ENCODE assay signal across 11 cellular contexts in the genomic region with DNA sequence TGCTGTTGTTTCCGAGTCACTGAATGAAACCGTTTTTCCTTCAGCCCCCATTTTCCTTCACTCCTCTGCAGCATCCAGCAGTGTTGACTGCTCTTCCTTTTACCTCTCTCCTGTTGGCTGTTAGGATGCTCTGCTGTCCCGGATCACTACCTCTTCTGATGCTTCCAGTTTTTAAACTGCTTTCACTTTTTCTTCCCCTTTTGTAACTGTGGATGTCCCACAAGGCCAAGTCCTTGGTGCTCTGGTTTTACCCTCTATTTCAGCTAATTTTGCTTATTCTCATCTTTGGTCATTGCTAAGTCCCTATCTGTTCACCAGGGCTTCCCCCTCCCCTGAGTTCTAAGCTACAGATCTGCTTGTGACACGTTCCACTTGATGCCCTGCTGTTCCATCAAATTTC. TPM values are rescaled to one million over a fixed set of nuclear protein-coding genes. Genes with fewer than 3 reads are reported as not detected.
DNase-seq lines count a peak whose midpoint lies in the region; ATAC-seq, FAIRE-seq and TF ChIP-seq lines count a peak whose summit lies in the region.
"Had no signal": no experiment of that assay in that cellular context is flagged by ENCODE, and none has a peak within 500 bp of the region (broad histone marks: within the 10 kb centered on the region; RNA-seq: fewer than 3 reads in every experiment).

No MANE protein-coding gene starts in this region.

- H3K23me2 ChIP-seq in H1 (ENCODE audit: low read depth, low read length): no peaks in the 10 kb centered on the region; the same call in 1 of the 2 replicates

- H3K14ac ChIP-seq in H1 (ENCODE audit: insufficient read length): no peak overlapping the region

- H3K36me3 ChIP-seq in H1 (ENCODE audit: control insufficient read depth in 2 of 4, insufficient read depth in 4 of 4, low read length in 3 of 4) (no peaks in the 10 kb centered on the region), sigmoid colon (no peaks in the 10 kb centered on the region)

- POLR2A ChIA-PET in H1 (lab: Charles Lee; ENCODE audit: partially characterized antibody): interaction anchor here (0.9 kb wide), 1 partner anchor 16 kb away, joined by 3 read pairs; no protein-coding TSS in a partner anchor

- 91% methylated on average over 4 of the region's 4 CpGs; no CpG with 5 or more reads in 1 of the 2 experiments for WGBS in H1 (ENCODE audit: extremely low coverage in 1 of 2, insufficient coverage in 1 of 2, insufficient read length in 1 of 2, insufficient replicate concordance in 2 of 2, low coverage in 1 of 2, low lambda C conversion rate in 2 of 2, missing lambda C conversion rate in 1 of 2), 2 experiments
- 78 to 90% methylated on average over 4 of the region's 4 CpGs for WGBS in sigmoid colon, 2 donors

- no peak overlapping the region for H2BK120ac ChIP-seq in H1 (replicated peaks; ENCODE audit: low read depth, low read length)

- H3K9ac ChIP-seq in H1 (replicated peaks in 1 of 4; ENCODE audit: extremely low read depth in 1 of 4, low read depth in 3 of 4, low read length in 3 of 4): no peak overlapping the region

- CTCF ChIA-PET in H1 (lab: Charles Lee; ENCODE audit: partially characterized antibody): no interaction called here

- no peak overlapping the region for H3K23ac ChIP-seq in H1 (ENCODE audit: insufficient read length)

- peaks cover 0 to 3% (median 0%) of the 10 kb centered on the region in 4 experiments; a peak in 2 of 7 replicates for H3K4me1 ChIP-seq in H1 (replicated peaks in 1 of 4; ENCODE audit: control insufficient read depth in 3 of 4, insufficient read depth in 4 of 4, low read length in 3 of 4)
- H3K4me1 ChIP-seq in sigmoid colon: no peaks in the 10 kb centered on the region

- no peaks in the 10 kb centered on the region for H3K79me1 ChIP-seq in H1 (ENCODE audit: low read depth, low read length)

- intact Hi-C loops in sigmoid colon (cut with DNase I): no loop called here

- no peak overlapping the region for H2AFZ ChIP-seq in H1 (ENCODE audit: low read length)

- TF ChIP-seq RAD21 in H1 (IDR thresholded peaks at IDR 0.05 in 1 of 2, conservative IDR thresholded peaks at IDR 0.05 in 1 of 2; ENCODE audit: low read depth in 2 of 2, low read length in 2 of 2): no peak

- H3K56ac ChIP-seq in H1 (replicated peaks; ENCODE audit: insufficient read length, low read depth, low read length): no peak overlapping the region

- no peak overlapping the region for H4K8ac ChIP-seq in H1 (ENCODE audit: extremely low read depth, insufficient read depth, low read length)

- H3K27me3 ChIP-seq in H1 (replicated peaks in 1 of 4; ENCODE audit: control insufficient read depth in 3 of 4, extremely low read depth in 1 of 4, insufficient read depth in 3 of 4, low read length in 3 of 4): no peaks in the 10 kb centered on the region
- no peaks in the 10 kb centered on the region for H3K27me3 ChIP-seq in sigmoid colon
- H3K27me3 ChIP-seq: stomach had no signal

- H2AK5ac ChIP-seq in H1 (ENCODE audit: low read depth, low read length): no peak overlapping the region

- 0 out of 2 replicates have a peak overlapping the region, but pooled peaks have one; percentile 37 for H2BK15ac ChIP-seq in H1 (ENCODE audit: low read length)

- no peak overlapping the region; the same call in 1 of the 2 replicates for H3K18ac ChIP-seq in H1 (ENCODE audit: extremely low read depth, low read length)

- no peak overlapping the region for H4K91ac ChIP-seq in H1 (replicated peaks; ENCODE audit: insufficient read length, low read length)

- no peak overlapping the region for H3K4me3 ChIP-seq in H1 (ENCODE audit: extremely low read depth in 1 of 4, insufficient read depth in 2 of 4, low read depth in 3 of 4, low read length in 4 of 4)
- H3K4me3 ChIP-seq in sigmoid colon: no peak overlapping the region
- H3K4me3 ChIP-seq: lung, stomach had no signal

- TF ChIP-seq EP300 in H1 (IDR thresholded peaks at IDR 0.05; ENCODE audit: borderline replicate concordance in 1 of 2, low read depth in 2 of 2, low read length in 2 of 2) (no peak), sigmoid colon (IDR thresholded peaks at IDR 0.05) (no peak)

- ATAC-seq in GM18511 (IDR thresholded peaks at IDR 0.05; ENCODE audit: unreplicated experiment) (peak; percentile 91), GM21528 (IDR thresholded peaks at IDR 0.05; ENCODE audit: low FRiP score, unreplicated experiment) (peak; percentile 81), HG03196 (IDR thresholded peaks at IDR 0.05; ENCODE audit: unreplicated experiment) (peak; percentile 79)

- no peak overlapping the region for H3K4me2 ChIP-seq in H1 (ENCODE audit: insufficient read depth in 1 of 2, low read depth in 2 of 2, low read length in 2 of 2)

- H3K79me2 ChIP-seq in H1 (ENCODE audit: control insufficient read depth in 1 of 2, insufficient read depth in 2 of 2, low read length in 2 of 2): no peaks in the 10 kb centered on the region

- peak overlapping the region; percentile 27; the same call in 1 of the 2 replicates for H2BK12ac ChIP-seq in H1 (ENCODE audit: low read depth, low read length)

- H3K27ac ChIP-seq in H1 (ENCODE audit: low read depth, low read length) (no peak overlapping the region), sigmoid colon (no peak overlapping the region)
- H3K27ac ChIP-seq: stomach had no signal

- TF ChIP-seq POLR2A in H1 (IDR thresholded peaks at IDR 0.05; ENCODE audit: control extremely low read depth in 1 of 2, low read depth in 2 of 2, low read length in 2 of 2) (no peak), sigmoid colon (IDR thresholded peaks at IDR 0.05) (no peak)

- H4K5ac ChIP-seq in H1 (ENCODE audit: insufficient read length, low read depth, low read length): no peak overlapping the region

- no peaks in the 10 kb centered on the region for H4K20me1 ChIP-seq in H1 (replicated peaks in 1 of 2; ENCODE audit: control insufficient read depth in 1 of 2, insufficient read depth in 2 of 2, low read length in 2 of 2)

- H2BK5ac ChIP-seq in H1 (ENCODE audit: low read depth, low read length): no peak overlapping the region

- FAIRE-seq in H1 (lab: Jason Lieb, UNC): no peak

- peak overlapping the region; percentile 76 for H2BK20ac ChIP-seq in H1 (ENCODE audit: low read length)

- no peak for TF ChIP-seq CTCF in H1 (IDR thresholded peaks at IDR 0.05; ENCODE audit: control extremely low read depth in 1 of 3, insufficient read depth in 1 of 3, low read depth in 1 of 3, low read length in 3 of 3)
- TF ChIP-seq CTCF in sigmoid colon (IDR thresholded peaks at IDR 0.05): no peak

- H3K9me3 ChIP-seq in H1 (ENCODE audit: insufficient read depth in 2 of 2, low read depth in 1 of 2, low read length in 1 of 2): no peaks in the 10 kb centered on the region
- no peaks in the 10 kb centered on the region for H3K9me3 ChIP-seq in sigmoid colon
- H3K9me3 ChIP-seq: stomach had no signal

- DNase-seq in H1 (ENCODE audit: low read depth in 1 of 2, low spot score in 2 of 2) (no peak), kidney glomerular epithelial cell (lab: John Stamatoyannopoulos, UW) (no peak), DMS53 (lab: John Stamatoyannopoulos, UW) (no peak), Ammon's horn (ENCODE audit: low spot score) (no peak), sigmoid colon (no peak)
- DNase-seq: NCI-H526, stomach had no signal

- no peak overlapping the region for H3K4ac ChIP-seq in H1 (replicated peaks; ENCODE audit: insufficient read length, low read depth, low read length)

TF ChIP-seq in H1, 55 proteins besides CTCF, POLR2A, EP300 and RAD21:
- TF ChIP-seq TAF1 (IDR thresholded peaks at IDR 0.05; ENCODE audit: low read depth, low read length) (no peak), KDM5A (IDR thresholded peaks at IDR 0.05; ENCODE audit: low read length) (no peak), HDAC2 (IDR thresholded peaks at IDR 0.05; ENCODE audit: borderline replicate concordance in 1 of 2, low read depth in 2 of 2, low read length in 2 of 2) (no peak), PHF8 (conservative IDR thresholded peaks at IDR 0.05; ENCODE audit: low read depth, low read length) (no peak), JUN (IDR thresholded peaks at IDR 0.05; ENCODE audit: low read depth, low read length) (no peak), JUND (IDR thresholded peaks at IDR 0.05; ENCODE audit: low read length) (no peak), CBX8 (IDR thresholded peaks at IDR 0.05; ENCODE audit: borderline replicate concordance, low read depth, low read length) (no peak), POU5F1 (IDR thresholded peaks at IDR 0.05; ENCODE audit: low read depth, low read length) (no peak)
TF ChIP-seq in H1: peak in this region for 0.

RNA-seq across cellular contexts. Expression of gene MAP4K3, which starts 39.4 kb away (rescaled TPM):
- 63.0 and 70.8 TPM in 2 replicates for total RNA-seq in H1 (2021; fragmentation: NEBNext Ultra II Directional; extraction: Animal tissue kit (Norgen Biotek cat#: 25700))
- polyA plus RNA-seq in H1 (2011; rRNA removed) (6.5 and 11.4 TPM in 2 replicates), sigmoid colon (10 to 100 TPM in 2 of 3 donors, 1 to 10 TPM in 1; 8.0 to 12.6 (median 12.3) TPM)
- 15.2 TPM for polyA plus RNA-seq in H1 (2011; cell fraction: cytosol; rRNA removed)
- 8.8 TPM for polyA plus RNA-seq in H1 (2011; cell fraction: nucleus; rRNA removed)
- 10.3 to 26.4 TPM (median 13.9 TPM) in 4 replicates for polyA plus RNA-seq in H1 (2012, experiment 1 of 2)
- polyA plus RNA-seq in H1 (2012, experiment 2 of 2): 1.4 TPM
- 20.4 TPM for polyA plus RNA-seq in H1 (2013, experiment 1 of 2)
- 20.5 TPM for polyA plus RNA-seq in H1 (2013, experiment 2 of 2)
- 15.3 and 26.3 TPM in 2 replicates for polyA minus RNA-seq in H1 (2011; rRNA and poly(A)+ RNA removed)
- polyA minus RNA-seq in H1 (2011; cell fraction: cytosol; rRNA and poly(A)+ RNA removed): 14.1 TPM
- polyA minus RNA-seq in H1 (2011; cell fraction: nucleus; rRNA and poly(A)+ RNA removed): 47.5 TPM
- total RNA-seq in sigmoid colon: 10 to 100 TPM; 72.1 to 96.8 (median 77.4) TPM
